28 cellular contexts compared by ENCODE assay signal in the genomic region with DNA sequence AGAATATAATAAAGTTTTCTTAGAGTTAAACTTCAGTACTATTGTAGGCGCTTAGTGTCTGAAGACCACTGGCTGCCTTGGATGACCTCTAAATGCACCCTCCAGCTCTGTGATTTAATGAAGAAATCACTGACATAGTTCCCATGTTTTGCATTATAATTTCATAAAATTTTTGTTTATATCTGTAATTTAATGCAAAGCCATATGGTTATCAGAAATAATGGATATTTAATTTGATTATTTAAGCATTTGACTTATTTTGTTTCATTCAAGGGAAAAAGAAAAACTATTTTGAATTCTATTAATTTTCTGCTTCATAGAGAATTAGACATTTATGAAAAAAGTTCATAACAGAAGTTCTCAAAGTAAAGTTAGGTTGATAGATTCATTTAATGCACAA. TPM values are rescaled to one million over a fixed set of nuclear protein-coding genes. Genes with fewer than 3 reads are reported as not detected.
"Had no signal": no experiment of that assay in that cellular context is flagged by ENCODE, and none has a peak within 500 bp of the region (broad histone marks: within the 10 kb centered on the region; RNA-seq: fewer than 3 reads in every experiment).

No MANE protein-coding gene starts in this region.

- H3K36me3 ChIP-seq: SJCRH30 had no signal

- H3K4me3 ChIP-seq: SJCRH30 had no signal

- ATAC-seq: HepG2, Panc1, PC-3, Right ventricle myocardium inferior, T-cell had no signal

- H3K9me3 Mint-ChIP-seq: T-cell had no signal

- H3K9me3 ChIP-seq: SJCRH30 had no signal

- H3K27ac Mint-ChIP-seq: T-cell had no signal

- H3K27me3 ChIP-seq: SJCRH30 had no signal

- H3K4me3 Mint-ChIP-seq: T-cell had no signal

- DNase-seq: IMR-90; Kasumi-1; KG1; MV-4-11; NCI-H1048; NCI-H1105; NCI-H1417; NCI-H1436 treated with DMSO at 0.1 percent for 48 hours; NCI-H1694; NCI-H1930; NCI-H2081; NCI-H2107; NCI-H226; NCI-H446; NCI-H510A; NCI-H524 treated with DMSO at 0.1 percent for 48 hours; NCI-H69; NCI-H774; NK-92 treated with Interleukin-12 subunit alpha and Interleukin-12 subunit beta, amount 100 ng/mL, for 24 hours; PC-3; SHP77 treated with DMSO at 0.1 percent for 48 hours; SJCRH30; SW 1271; T-cell had no signal

- FAIRE-seq: HepG2 had no signal

- H3K36me3 Mint-ChIP-seq: T-cell had no signal

- H3K27ac ChIP-seq: SJCRH30 had no signal

- H3K4me1 ChIP-seq: SJCRH30 had no signal

RNA-seq across cellular contexts. Expression of gene CRB1, which starts 18.6 kb away (rescaled TPM):
- total RNA-seq: HepG2, HT1080, IMR-90 had no signal
- polyA plus RNA-seq: IMR-90 had no signal
